8 cellular contexts compared by ENCODE assay signal in genomic region chr15:43791993-43792760, GRCh38. TPM values are rescaled to one million over a fixed set of nuclear protein-coding genes. Genes with fewer than 3 reads are reported as not detected.
DNase-seq lines count a peak whose midpoint lies in the region; ATAC-seq and TF ChIP-seq lines count a peak whose summit lies in the region.

Gene SERF2, plus strand, starts transcription at chr15:43792320. Its CDS starts 57 bp downstream, at chr15:43792377.

- peak within 1 kb of the TSS; percentile 88 for H3K4me3 Mint-ChIP-seq in T-helper 1 cell treated with Interleukin-12 subunit alpha and Interleukin-12 subunit beta and Interleukin-4 antibody, amounts not matched to agents 30 μg/mL and 1 μg/mL, for 36 hours
- peak within 1 kb of the TSS; percentile 96 for H3K4me3 Mint-ChIP-seq in progenitor cell of endocrine pancreas (ENCODE audit: low read depth)

- peak; percentile 99 for DNase-seq in GM13976 (ENCODE audit: low spot score)
- DNase-seq in NCI-H1694 (lab: John Stamatoyannopoulos, UW): peak; percentile 95
- DNase-seq in amniotic stem cell (lab: John Stamatoyannopoulos, UW): peak; percentile 99
- peak; percentile 100 for DNase-seq in left cardiac atrium
- peak; percentile 100 for DNase-seq in progenitor cell of endocrine pancreas (ENCODE audit: low spot score, unreplicated experiment)
- peak; percentile 100 for DNase-seq in ureter (ENCODE audit: low spot score)

- H3K27me3 Mint-ChIP-seq in T-helper 1 cell treated with Interleukin-12 subunit alpha and Interleukin-12 subunit beta and Interleukin-4 antibody, amounts not matched to agents 30 μg/mL and 1 μg/mL, for 36 hours (ENCODE audit: low read depth): no peaks in the 10 kb centered on the region
- H3K27me3 Mint-ChIP-seq in progenitor cell of endocrine pancreas: no peaks in the 10 kb centered on the region

- in situ Hi-C loops in GM13976 (cut with MboI; ENCODE audit: low sequenced_read_pairs, unreplicated experiment): no loop called here

- H3K36me3 Mint-ChIP-seq in T-helper 1 cell treated with Interleukin-12 subunit alpha and Interleukin-12 subunit beta and Interleukin-4 antibody, amounts not matched to agents 30 μg/mL and 1 μg/mL, for 36 hours (ENCODE audit: low read depth): peaks cover 35% of the 10 kb centered on the region
- H3K36me3 Mint-ChIP-seq in progenitor cell of endocrine pancreas (ENCODE audit: insufficient read depth): peaks cover 10% of the 10 kb centered on the region

- TF ChIP-seq CTCF in GM13976 (IDR thresholded peaks at IDR 0.05; ENCODE audit: borderline replicate concordance, control extremely low read depth, extremely low read depth, insufficient read depth, missing control alignments): no peak
- TF ChIP-seq CTCF in progenitor cell of endocrine pancreas (IDR thresholded peaks at IDR 0.05; ENCODE audit: unreplicated experiment): no peak

- H3K9me3 Mint-ChIP-seq in T-helper 1 cell treated with Interleukin-12 subunit alpha and Interleukin-12 subunit beta and Interleukin-4 antibody, amounts not matched to agents 30 μg/mL and 1 μg/mL, for 36 hours: no peaks in the 10 kb centered on the region
- H3K9me3 Mint-ChIP-seq in progenitor cell of endocrine pancreas (ENCODE audit: low read depth): no peaks in the 10 kb centered on the region

- intact Hi-C loops in left cardiac atrium (cut with DNase I): loop anchor here in 1 of 2 donors (1.0 kb wide), 1 partner anchor 15 kb away; no protein-coding TSS in a partner anchor

- ATAC-seq in HG02870 (IDR thresholded peaks at IDR 0.05; ENCODE audit: unreplicated experiment) (peak; percentile 77), left cardiac atrium (peak; percentile 97 to 98)

- peaks cover 28% of the 10 kb centered on the region for H3K4me1 Mint-ChIP-seq in T-helper 1 cell treated with Interleukin-12 subunit alpha and Interleukin-12 subunit beta and Interleukin-4 antibody, amounts not matched to agents 30 μg/mL and 1 μg/mL, for 36 hours (ENCODE audit: low read depth)
- peaks cover 21% of the 10 kb centered on the region for H3K4me1 Mint-ChIP-seq in progenitor cell of endocrine pancreas (ENCODE audit: low read depth)

- H3K27ac Mint-ChIP-seq in T-helper 1 cell treated with Interleukin-12 subunit alpha and Interleukin-12 subunit beta and Interleukin-4 antibody, amounts not matched to agents 30 μg/mL and 1 μg/mL, for 36 hours: peak within 1 kb of the TSS; percentile 90
- peak within 1 kb of the TSS; percentile 100 for H3K27ac Mint-ChIP-seq in progenitor cell of endocrine pancreas

RNA-seq across cellular contexts. Expression of gene SERF2, which starts in this region (rescaled TPM):
- total RNA-seq in left cardiac atrium (100 to 1,000 TPM; 868 to 923 TPM), progenitor cell of endocrine pancreas (597 and 612 TPM in 2 replicates), ureter (651 TPM)

Comparison
In these comparisons a context has a peak if more than half of its experiments do, and no peak if none do; other contexts are left out.
1. Peak in every context shown above with its lines: DNase-seq and ATAC-seq.